In genomic region chr3:37906734-37907282, GRCh38 we compare ENCODE assay signal across 1 cellular context.
TF ChIP-seq lines count a peak whose summit lies in the region.

No MANE protein-coding gene starts in this region.

TF ChIP-seq in IMR-90, 13 proteins besides CTCF, POLR2A, EP300 and RAD21 (continued from another document):
- TF ChIP-seq USF2 (IDR thresholded peaks at IDR 0.05; ENCODE audit: low read depth, low read length) (no peak), MAFK (IDR thresholded peaks at IDR 0.05; ENCODE audit: low read depth, low read length) (no peak), CEBPB (IDR thresholded peaks at IDR 0.05; ENCODE audit: low read depth, low read length) (no peak)
